ENCODE assay signal across 15 cellular contexts in the genomic region with DNA sequence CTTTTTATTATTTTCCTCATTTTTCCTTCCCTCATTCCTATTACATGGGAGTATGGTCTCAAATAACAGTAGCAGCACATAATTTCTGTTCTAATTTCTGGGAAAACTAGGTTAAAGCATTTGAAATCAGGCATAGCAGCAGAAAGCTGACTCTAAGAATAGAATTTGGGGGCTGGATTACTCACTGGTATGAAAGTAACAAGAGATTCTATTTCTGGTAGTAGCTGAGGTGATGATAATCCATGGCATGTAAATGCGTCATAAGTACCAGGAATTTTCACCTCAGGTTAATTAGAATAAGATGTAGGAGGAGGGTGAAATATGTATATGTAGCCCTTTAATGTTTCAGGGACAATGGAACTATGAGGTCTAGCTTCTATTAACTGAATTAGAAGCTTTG.
"Had no signal": no experiment of that assay in that cellular context is flagged by ENCODE, and none has a peak within 500 bp of the region (broad histone marks: within the 10 kb centered on the region; RNA-seq: fewer than 3 reads in every experiment).

No MANE protein-coding gene starts in this region.

- H3K36me3 ChIP-seq: colonic mucosa, stomach, thyroid gland had no signal

- H3K27ac ChIP-seq: colonic mucosa, stomach, thyroid gland, VCaP had no signal

- DNase-seq: activated CD4-positive, alpha-beta memory T cell treated with anti-CD3 and anti-CD28 coated beads, Interleukin-2, amount 10 ng/mL, durations not matched to agents 7 days and 5 days; activated naive CD8-positive, alpha-beta T cell treated with anti-CD3 and anti-CD28 coated beads, Interleukin-2, amount 10 ng/mL, durations not matched to agents 7 days and 5 days; activated T-cell treated with anti-CD3 and anti-CD28 coated beads, Interleukin-2, amount 50 U/mL, for 48 hours; anterior cingulate cortex; colonic mucosa; effector CD4-positive, alpha-beta T cell; mammary epithelial cell; natural killer cell; stimulated activated CD4-positive, alpha-beta T cell treated with anti-CD3 and anti-CD28 coated beads, Interleukin-4, amount 100 ng/mL, for 24 hours; stomach; T-cell; T1000; thyroid gland had no signal

- H3K4me3 ChIP-seq: colonic mucosa, stomach, thyroid gland had no signal

- H3K27me3 ChIP-seq: colonic mucosa, stomach, thyroid gland had no signal

- H3K4me1 ChIP-seq: colonic mucosa, stomach, thyroid gland had no signal

- H3K9me3 ChIP-seq: colonic mucosa, stomach, thyroid gland had no signal

- ATAC-seq: natural killer cell, sciatic nerve, T-cell had no signal
